In genomic region chr1:98374098-98374497, GRCh38 we compare ENCODE assay signal across 23 cellular contexts.
A peak's percentile ranks its signal among the peaks of the same experiment; 100 is the strongest.
DNase-seq lines count a peak whose midpoint lies in the region; ATAC-seq, FAIRE-seq and TF ChIP-seq lines count a peak whose summit lies in the region.
"Had no signal": no experiment of that assay in that cellular context is flagged by ENCODE, and none has a peak within 500 bp of the region (broad histone marks: within the 10 kb centered on the region; RNA-seq: fewer than 3 reads in every experiment).

No MANE protein-coding gene starts in this region.

- no peaks in the 10 kb centered on the region for H3K9me3 ChIP-seq in keratinocyte (ENCODE audit: control insufficient read depth, low read depth, low read length)
- H3K9me3 ChIP-seq: A549; BLaER1 treated with 17β-estradiol and CSF1 and Interleukin-3, amounts not matched to agents 10 nM and 100 nM; Caco-2 had no signal

- H3K4me1 Mint-ChIP-seq in stimulated activated naive CD8-positive, alpha-beta T cell treated with anti-CD3 and anti-CD28 coated beads, Interleukin-15, amount 100 ng/mL, for 72 hours: no peaks in the 10 kb centered on the region
- H3K4me1 Mint-ChIP-seq: B cell had no signal

- H4K20me1 ChIP-seq in keratinocyte (ENCODE audit: control insufficient read depth, extremely low read depth, insufficient read depth, low read length): no peaks in the 10 kb centered on the region
- H4K20me1 ChIP-seq: BLaER1 treated with 17β-estradiol and CSF1 and Interleukin-3, amounts not matched to agents 10 nM and 100 nM had no signal

- no peak overlapping the region for H3K27ac Mint-ChIP-seq in stimulated activated naive CD8-positive, alpha-beta T cell treated with anti-CD3 and anti-CD28 coated beads, Interleukin-15, amount 100 ng/mL, for 72 hours
- H3K27ac Mint-ChIP-seq: B cell; CD4-positive, alpha-beta T cell; CD8-positive, alpha-beta T cell had no signal

- FAIRE-seq in colon (lab: Jason Lieb, UNC): peak; percentile 53
- FAIRE-seq in keratinocyte (lab: Jason Lieb, UNC): peak; percentile 13
- FAIRE-seq: A549, D721Med, GM12878, GM12892, GM18507, GM19239 had no signal

- TF ChIP-seq CTCF in keratinocyte (optimal IDR thresholded peaks at IDR 0.05 in 1 of 3, IDR thresholded peaks at IDR 0.05 in 1 of 3, conservative IDR thresholded peaks at IDR 0.05 in 1 of 3; ENCODE audit: extremely low read depth in 1 of 3, insufficient read depth in 2 of 3, low read length in 3 of 3): no peak

- no peaks in the 10 kb centered on the region for H3K27me3 ChIP-seq in keratinocyte (ENCODE audit: control insufficient read depth, extremely low read depth, insufficient read depth, low read length)
- H3K27me3 ChIP-seq: BLaER1 treated with 17β-estradiol and CSF1 and Interleukin-3, amounts not matched to agents 10 nM and 100 nM had no signal

- H3K27ac ChIP-seq in keratinocyte (ENCODE audit: control insufficient read depth, insufficient read depth, low read length): no peak overlapping the region
- H3K27ac ChIP-seq: A549; BLaER1 treated with 17β-estradiol and CSF1 and Interleukin-3, amounts not matched to agents 10 nM and 100 nM; C4-2B had no signal

- H3K9me1 ChIP-seq in keratinocyte (ENCODE audit: control insufficient read depth, extremely low read depth, insufficient read depth, low read length): no peaks in the 10 kb centered on the region

- H3K4me3 Mint-ChIP-seq in stimulated activated naive CD8-positive, alpha-beta T cell treated with anti-CD3 and anti-CD28 coated beads, Interleukin-15, amount 100 ng/mL, for 72 hours: no peak overlapping the region
- H3K4me3 Mint-ChIP-seq: B cell; CD4-positive, alpha-beta T cell; CD8-positive, alpha-beta T cell had no signal

- H3K27me3 Mint-ChIP-seq in stimulated activated naive CD8-positive, alpha-beta T cell treated with anti-CD3 and anti-CD28 coated beads, Interleukin-15, amount 100 ng/mL, for 72 hours: no peaks in the 10 kb centered on the region
- H3K27me3 Mint-ChIP-seq: B cell; CD4-positive, alpha-beta T cell had no signal

- dilution Hi-C loops in keratinocyte (cut with MboI; ENCODE audit: extremely low pct_ligation_motif_present, low sequenced_read_pairs): no loop called here

- H3K9ac ChIP-seq in keratinocyte (ENCODE audit: control insufficient read depth, extremely low read depth, insufficient read depth, low read length): no peak overlapping the region
- H3K9ac ChIP-seq: BLaER1 treated with 17β-estradiol and CSF1 and Interleukin-3, amounts not matched to agents 10 nM and 100 nM had no signal

- no peak overlapping the region for H3K4me3 ChIP-seq in keratinocyte (ENCODE audit: control insufficient read depth in 2 of 3, extremely low read depth in 1 of 3, insufficient read depth in 2 of 3, low read depth in 1 of 3, low read length in 3 of 3)
- H3K4me3 ChIP-seq: A549; BLaER1 treated with 17β-estradiol and CSF1 and Interleukin-3, amounts not matched to agents 10 nM and 100 nM; GM12878 had no signal

- DNase-seq in ELR (ENCODE audit: low read depth) (peak; percentile 51), keratinocyte (ENCODE audit: low read depth, low spot score) (no peak), NCI-H1417 (lab: John Stamatoyannopoulos, UW) (no peak), HuH-7 (ENCODE audit: low spot score) (no peak)
- DNase-seq in stimulated activated naive CD8-positive, alpha-beta T cell treated with anti-CD3 and anti-CD28 coated beads, Interleukin-15, amount 100 ng/mL, for 72 hours: no peak
- DNase-seq: 8988T; AML-193; Caco-2; Calu3; CD4-positive, alpha-beta T cell; CD8-positive, alpha-beta T cell; DMS79 treated with DMSO at 0.1 percent for 48 hours; GDM1 had no signal

- no peaks in the 10 kb centered on the region for H3K79me2 ChIP-seq in keratinocyte (ENCODE audit: control insufficient read depth, insufficient read depth, low read length)

- H3K36me3 ChIP-seq in keratinocyte (ENCODE audit: control insufficient read depth in 2 of 2, extremely low read depth in 1 of 2, insufficient read depth in 2 of 2, low read length in 2 of 2): no peaks in the 10 kb centered on the region
- H3K36me3 ChIP-seq: BLaER1 treated with 17β-estradiol and CSF1 and Interleukin-3, amounts not matched to agents 10 nM and 100 nM had no signal

- no peak overlapping the region for H2AFZ ChIP-seq in keratinocyte (ENCODE audit: control insufficient read depth, low read length)

- H3K9me3 Mint-ChIP-seq in stimulated activated naive CD8-positive, alpha-beta T cell treated with anti-CD3 and anti-CD28 coated beads, Interleukin-15, amount 100 ng/mL, for 72 hours: no peaks in the 10 kb centered on the region
- H3K9me3 Mint-ChIP-seq: CD4-positive, alpha-beta T cell; CD8-positive, alpha-beta T cell had no signal

- no peak overlapping the region for H3K4me2 ChIP-seq in keratinocyte (ENCODE audit: control insufficient read depth, extremely low read depth, insufficient read depth, low read depth, low read length)
- H3K4me2 ChIP-seq: A549 had no signal

- ATAC-seq in stimulated activated naive CD8-positive, alpha-beta T cell treated with anti-CD3 and anti-CD28 coated beads, Interleukin-15, amount 100 ng/mL, for 72 hours: no peak
- ATAC-seq: A549; CD8-positive, alpha-beta T cell; GM12878 had no signal

- H3K4me1 ChIP-seq in keratinocyte (ENCODE audit: control insufficient read depth, extremely low read depth, insufficient read depth, low read length): no peaks in the 10 kb centered on the region
- H3K4me1 ChIP-seq: A549, Caco-2 had no signal
